ENCODE assay signal across 21 cellular contexts in the genomic region with DNA sequence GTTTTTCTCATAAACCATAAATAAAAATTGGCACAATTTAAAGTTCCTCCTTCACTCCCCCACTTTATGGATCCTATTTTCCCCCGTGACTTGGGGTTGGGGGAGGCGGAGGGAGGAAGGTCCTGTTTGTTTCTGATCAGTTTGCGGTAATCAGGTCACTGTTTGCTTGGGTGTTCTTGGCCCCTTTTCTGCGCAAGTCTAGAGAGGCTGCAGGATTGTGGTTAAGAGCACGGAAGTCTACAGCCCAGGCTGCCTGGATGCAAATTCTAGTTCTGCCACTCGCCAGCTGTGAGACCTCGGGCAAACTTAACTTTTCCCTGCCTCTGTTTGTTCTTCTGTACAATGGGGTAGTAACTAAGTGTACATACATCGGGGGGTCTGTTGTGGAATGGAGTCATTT. TPM values are rescaled to one million over a fixed set of nuclear protein-coding genes. Genes with fewer than 3 reads are reported as not detected.
DNase-seq lines count a peak whose midpoint lies in the region; ATAC-seq and TF ChIP-seq lines count a peak whose summit lies in the region.
"Had no signal": no experiment of that assay in that cellular context is flagged by ENCODE, and none has a peak within 500 bp of the region (broad histone marks: within the 10 kb centered on the region; RNA-seq: fewer than 3 reads in every experiment).

No MANE protein-coding gene starts in this region.

- POLR2A ChIA-PET in activated CD4-positive, alpha-beta memory T cell treated with anti-CD3 and anti-CD28 coated beads for 36 hours (lab: Charles Lee) = no interaction called here

- peaks cover 24% of the 10 kb centered on the region for H3K4me1 Mint-ChIP-seq in GM23338
- peaks cover 7% of the 10 kb centered on the region for H3K4me1 Mint-ChIP-seq in activated CD4-positive, alpha-beta memory T cell treated with anti-CD3 and anti-CD28 coated beads for 36 hours (ENCODE audit: low read depth)
- peaks cover 22% of the 10 kb centered on the region for H3K4me1 Mint-ChIP-seq in nephron progenitor cell
- H3K4me1 Mint-ChIP-seq in chondrocyte (ENCODE audit: low read depth) = no peaks in the 10 kb centered on the region

- H3F3A ChIP-seq in GM23338 (replicated peaks; ENCODE audit: low read depth) = no peaks in the 10 kb centered on the region

- TF ChIP-seq POLR2A in NB4 (IDR thresholded peaks at IDR 0.05; ENCODE audit: extremely low read depth, insufficient read length) = no peak

- H3K4me3 Mint-ChIP-seq in GM23338 (no peak overlapping the region), nephron progenitor cell (no peak overlapping the region), chondrocyte (ENCODE audit: unreplicated experiment) (no peak overlapping the region)
- no peak overlapping the region for H3K4me3 Mint-ChIP-seq in activated CD4-positive, alpha-beta memory T cell treated with anti-CD3 and anti-CD28 coated beads for 36 hours
- H3K4me3 Mint-ChIP-seq: activated T-cell treated with anti-CD3 and anti-CD28 coated beads, Interleukin-2, amount 50 U/mL, for 72 hours; T-helper 1 cell treated with Interleukin-12 subunit alpha and Interleukin-12 subunit beta and Interleukin-4 antibody, amounts not matched to agents 30 μg/mL and 1 μg/mL, for 36 hours had no signal

- in situ Hi-C loops in GM13976 (cut with MboI; ENCODE audit: low sequenced_read_pairs, unreplicated experiment) = no loop called here

- H3K9me3 Mint-ChIP-seq in GM23338 (peaks cover 8% of the 10 kb centered on the region; the same call in 1 of the 3 replicates), nephron progenitor cell (peaks cover 14% of the 10 kb centered on the region), chondrocyte (ENCODE audit: low read depth) (peaks cover 12% of the 10 kb centered on the region)
- peaks cover 11% of the 10 kb centered on the region for H3K9me3 Mint-ChIP-seq in activated CD4-positive, alpha-beta memory T cell treated with anti-CD3 and anti-CD28 coated beads for 36 hours

- no peaks in the 10 kb centered on the region for H3K36me3 ChIP-seq in GM23338 (ENCODE audit: insufficient read depth)
- H3K36me3 ChIP-seq: BE2C, esophagus squamous epithelium had no signal

- H3K4me3 ChIP-seq in GM23338 (no peak overlapping the region), NB4 (ENCODE audit: low read depth, low read length) (no peak overlapping the region)
- H3K4me3 ChIP-seq: coronary artery, esophagus squamous epithelium had no signal

- H3K27ac ChIP-seq in GM23338 (ENCODE audit: low read depth) = no peak overlapping the region
- H3K27ac ChIP-seq: coronary artery, esophagus squamous epithelium, RWPE1 had no signal

- peak overlapping the region; percentile 64; the same call in 1 of the 2 replicates for H3K27ac Mint-ChIP-seq in GM23338
- no peak overlapping the region for H3K27ac Mint-ChIP-seq in activated CD4-positive, alpha-beta memory T cell treated with anti-CD3 and anti-CD28 coated beads for 36 hours
- peak overlapping the region; percentile 34 for H3K27ac Mint-ChIP-seq in nephron progenitor cell
- no peak overlapping the region for H3K27ac Mint-ChIP-seq in chondrocyte (ENCODE audit: unreplicated experiment)
- H3K27ac Mint-ChIP-seq: activated T-cell treated with anti-CD3 and anti-CD28 coated beads, Interleukin-2, amount 50 U/mL, for 72 hours; progenitor cell of endocrine pancreas; T-helper 1 cell treated with Interleukin-12 subunit alpha and Interleukin-12 subunit beta and Interleukin-4 antibody, amounts not matched to agents 30 μg/mL and 1 μg/mL, for 36 hours had no signal

- TF ChIP-seq CTCF in GM23338 (conservative IDR thresholded peaks at IDR 0.05; ENCODE audit: low read depth in 2 of 2) (no peak), NB4 (IDR thresholded peaks at IDR 0.05; ENCODE audit: low read depth, low read length) (no peak), nephron progenitor cell (IDR thresholded peaks at IDR 0.05) (no peak), GM13976 (IDR thresholded peaks at IDR 0.05; ENCODE audit: borderline replicate concordance, control extremely low read depth, extremely low read depth, insufficient read depth, missing control alignments) (no peak), chondrocyte (IDR thresholded peaks at IDR 0.05) (no peak)

- no peak overlapping the region for H3K4me2 ChIP-seq in GM23338

- intact Hi-C loops in activated CD4-positive, alpha-beta memory T cell treated with anti-CD3 and anti-CD28 coated beads for 36 hours (cut with micrococcal nuclease) = no loop called here

- H3K9me2 ChIP-seq in GM23338 (ENCODE audit: insufficient read depth) = peaks cover 4% of the 10 kb centered on the region; the same call in 1 of the 2 replicates

- H3K27me3 Mint-ChIP-seq in GM23338 (ENCODE audit: insufficient read depth, low read depth, poor library complexity) (peaks cover 9% of the 10 kb centered on the region), nephron progenitor cell (ENCODE audit: low read depth, poor library complexity) (peaks cover 25% of the 10 kb centered on the region), chondrocyte (ENCODE audit: low read depth) (peaks cover 43% of the 10 kb centered on the region)
- H3K27me3 Mint-ChIP-seq in activated CD4-positive, alpha-beta memory T cell treated with anti-CD3 and anti-CD28 coated beads for 36 hours = peaks cover 19% of the 10 kb centered on the region

- peaks cover 14% of the 10 kb centered on the region for H3K4me1 ChIP-seq in GM23338 (ENCODE audit: insufficient read depth)
- H3K4me1 ChIP-seq: BE2C had no signal

- no peaks in the 10 kb centered on the region for H3K79me2 ChIP-seq in GM23338 (replicated peaks; ENCODE audit: insufficient read depth)

- CTCF ChIA-PET in activated CD4-positive, alpha-beta memory T cell treated with anti-CD3 and anti-CD28 coated beads for 36 hours (lab: Charles Lee) = no interaction called here

- ATAC-seq in GM23338 (no peak), GM21360 (IDR thresholded peaks at IDR 0.05; ENCODE audit: unreplicated experiment) (no peak), HG02759 (IDR thresholded peaks at IDR 0.05; ENCODE audit: unreplicated experiment) (no peak)
- ATAC-seq: activated T-cell treated with anti-CD3 and anti-CD28 coated beads, Interleukin-2, amount 50 U/mL, for 72 hours had no signal

- no peaks in the 10 kb centered on the region; the same call in 2 of the 3 replicates for H3K36me3 Mint-ChIP-seq in GM23338 (ENCODE audit: low read depth)
- H3K36me3 Mint-ChIP-seq in activated CD4-positive, alpha-beta memory T cell treated with anti-CD3 and anti-CD28 coated beads for 36 hours = peaks cover 3% of the 10 kb centered on the region
- H3K36me3 Mint-ChIP-seq in nephron progenitor cell (ENCODE audit: low read depth) = peaks cover 4% of the 10 kb centered on the region
- peaks cover 5% of the 10 kb centered on the region for H3K36me3 Mint-ChIP-seq in chondrocyte (ENCODE audit: low read depth)

- H2AFZ ChIP-seq in GM23338 = no peak overlapping the region

- no peaks in the 10 kb centered on the region for H4K20me1 ChIP-seq in GM23338 (replicated peaks; ENCODE audit: insufficient read depth)

- DNase-seq in GM23338 (ENCODE audit: low spot score) = no peak
- peak; percentile 94 for DNase-seq in NB4 (ENCODE audit: low read depth)
- DNase-seq in activated CD4-positive, alpha-beta memory T cell treated with anti-CD3 and anti-CD28 coated beads for 36 hours = peak; percentile 34
- DNase-seq in nephron progenitor cell = no peak
- no peak for DNase-seq in GM13976 (ENCODE audit: low spot score)
- DNase-seq in chondrocyte (ENCODE audit: low spot score) = no peak
- DNase-seq: activated CD4-positive, alpha-beta T cell treated with anti-CD3 and anti-CD28 coated beads for 4 hours; activated T-cell treated with anti-CD3 and anti-CD28 coated beads, Interleukin-2, amount 50 U/mL, for 72 hours; BE2C; DMS153; esophagus squamous epithelium; hippocampal formation; IMR-90; stimulated activated CD4-positive, alpha-beta T cell treated with anti-CD3 and anti-CD28 coated beads, Interleukin-12 subunit alpha, Interleukin-12 subunit beta, amount 100 ng/mL, for 4 hours had no signal

- no peaks in the 10 kb centered on the region for H3K27me3 ChIP-seq in GM23338 (ENCODE audit: insufficient read depth)
- H3K27me3 ChIP-seq: esophagus squamous epithelium had no signal

TF ChIP-seq in GM23338, 12 proteins besides CTCF, POLR2A, EP300 and RAD21 (continues in another document):
- TF ChIP-seq CREB1 (CRISPR knock-in tag; IDR thresholded peaks at IDR 0.05; ENCODE audit: low read depth) (no peak), ZNF331 (CRISPR knock-in tag; IDR thresholded peaks at IDR 0.05; ENCODE audit: low read depth) (no peak)

RNA-seq across cellular contexts. Expression of a gene that starts 12.1 kb away (rescaled TPM):
- total RNA-seq in GM23338 (2014; rRNA removed; shearing (Covaris generic)) = 2.1 and 2.3 TPM in 2 replicates
- 2.1 and 2.9 TPM in 2 replicates for polyA plus RNA-seq in GM23338 (2016; fragmentation: Nextera tagmentation; extraction: Ambion mirVana)
- total RNA-seq in activated CD4-positive, alpha-beta memory T cell treated with anti-CD3 and anti-CD28 coated beads for 36 hours = not detected
- not detected in 3 replicates for total RNA-seq in chondrocyte
- total RNA-seq: IMR-90, myocyte had no signal
- polyA plus RNA-seq: IMR-90 had no signal

Comparison
In these comparisons a context has a peak if more than half of its experiments do, and no peak if none do; other contexts are left out.
1. DNase-seq: peak in NB4 (single experiment) and activated CD4-positive, alpha-beta memory T cell treated with anti-CD3 and anti-CD28 coated beads for 36 hours (single experiment); none in GM23338 (single experiment), nephron progenitor cell (single experiment), GM13976 (single experiment) and chondrocyte (single experiment).
2. H3K27ac Mint-ChIP-seq: peak in GM23338 (single experiment) and nephron progenitor cell (single experiment); none in activated CD4-positive, alpha-beta memory T cell treated with anti-CD3 and anti-CD28 coated beads for 36 hours (single experiment) and chondrocyte (single experiment).